In the genomic region with DNA sequence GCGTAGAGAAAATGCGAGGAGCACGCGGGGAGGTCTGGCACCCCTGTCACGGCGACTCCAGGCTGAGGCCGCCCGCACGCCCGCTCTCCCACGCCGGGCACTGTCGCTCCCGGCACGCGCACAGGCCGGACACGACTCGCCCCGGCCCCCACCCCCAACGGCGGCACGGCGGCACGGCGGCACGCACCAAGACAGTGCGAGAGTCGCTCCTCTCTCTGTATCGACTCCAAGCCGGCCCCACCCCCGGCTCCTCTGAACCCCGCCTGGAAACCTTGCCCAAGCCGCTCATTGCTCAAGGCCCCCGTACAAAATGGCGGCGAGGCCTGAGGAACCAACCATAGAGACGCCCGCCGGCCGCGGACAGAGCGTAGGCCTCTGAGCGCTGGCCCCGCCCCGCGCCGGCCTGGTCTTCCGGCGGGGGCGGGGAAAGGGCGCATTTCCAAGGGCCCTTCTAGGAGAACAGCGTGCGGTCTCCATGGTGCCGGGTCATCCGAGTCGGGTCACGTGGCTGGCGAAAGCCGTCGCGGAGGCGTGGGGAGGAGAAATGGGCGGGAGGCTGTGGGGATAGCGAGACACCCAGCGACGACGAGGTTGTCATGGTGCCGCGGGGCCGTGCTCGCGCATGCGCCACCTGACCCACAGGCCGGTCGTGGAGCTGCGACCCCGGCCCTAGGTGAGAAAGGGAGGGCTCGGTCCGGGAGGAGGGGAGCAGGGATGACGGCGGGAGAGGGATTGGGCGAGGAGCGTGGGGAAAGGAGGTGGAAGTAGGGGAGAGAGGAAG, we compare ENCODE assay signal across 8 cellular contexts. TPM values are rescaled to one million over a fixed set of nuclear protein-coding genes. Genes with fewer than 3 reads are reported as not detected.
DNase-seq lines count a peak whose midpoint lies in the region; ATAC-seq and TF ChIP-seq lines count a peak whose summit lies in the region.

A gene with protein sequence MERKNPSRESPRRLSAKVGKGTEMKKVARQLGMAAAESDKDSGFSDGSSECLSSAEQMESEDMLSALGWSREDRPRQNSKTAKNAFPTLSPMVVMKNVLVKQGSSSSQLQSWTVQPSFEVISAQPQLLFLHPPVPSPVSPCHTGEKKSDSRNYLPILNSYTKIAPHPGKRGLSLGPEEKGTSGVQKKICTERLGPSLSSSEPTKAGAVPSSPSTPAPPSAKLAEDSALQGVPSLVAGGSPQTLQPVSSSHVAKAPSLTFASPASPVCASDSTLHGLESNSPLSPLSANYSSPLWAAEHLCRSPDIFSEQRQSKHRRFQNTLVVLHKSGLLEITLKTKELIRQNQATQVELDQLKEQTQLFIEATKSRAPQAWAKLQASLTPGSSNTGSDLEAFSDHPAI (plus strand): TSS at position 570 of the 781 bp plus-strand sequence. CDS start 7,451 bp downstream, outside the sequence.

- H3K9ac ChIP-seq in SK-N-SH = peak within 1 kb of the TSS; percentile 94

- peaks cover 50% of the 10 kb centered on the region for H3K79me2 ChIP-seq in SK-N-SH (ENCODE audit: insufficient read depth)

- no peaks in the 10 kb centered on the region for H3K27me3 ChIP-seq in SK-N-SH (ENCODE audit: insufficient read depth)

- POLR2A ChIA-PET in SK-N-SH (lab: Yijun Ruan, JAX) = interaction anchor here (0.6 to 0.9 kb wide), 3 partner anchors 17 to 249 kb away, joined by 3 read pairs; no protein-coding TSS in a partner anchor

- peak within 1 kb of the TSS; percentile 88 to 90 for H3K27ac ChIP-seq in SK-N-SH (ENCODE audit: low read depth in 2 of 2, low read length in 1 of 2)

- no peaks in the 10 kb centered on the region for H3K9me3 ChIP-seq in SK-N-SH

- H4K20me1 ChIP-seq in SK-N-SH (ENCODE audit: insufficient read depth) = no peaks in the 10 kb centered on the region

- H3K9me2 ChIP-seq in SK-N-SH = no peaks in the 10 kb centered on the region

- no peaks in the 10 kb centered on the region for H3K36me3 ChIP-seq in SK-N-SH (replicated peaks in 1 of 2; ENCODE audit: control insufficient read depth in 1 of 2, insufficient read depth in 2 of 2, low read length in 1 of 2)

- peak within 1 kb of the TSS; percentile 64 to 94 for H3K4me3 ChIP-seq in SK-N-SH (ENCODE audit: low read depth in 2 of 2, low read length in 1 of 2)

- peaks cover 11 to 16% of the 10 kb centered on the region in 2 experiments for H3K4me1 ChIP-seq in SK-N-SH (ENCODE audit: control insufficient read depth in 1 of 2, insufficient read depth in 2 of 2, low read depth in 1 of 2, low read length in 1 of 2)

- DNase-seq in GM04504 (ENCODE audit: low read depth) (peak; percentile 98), NCI-H1048 (lab: John Stamatoyannopoulos, UW) (peak; percentile 96), SK-N-SH (peak; percentile 98), germinal center (ENCODE audit: low spot score) (peak; percentile 97), non-pigmented ciliary epithelial cell (ENCODE audit: low read depth) (peak; percentile 91), superior temporal gyrus (ENCODE audit: extremely low spot score) (peak; percentile 99)
- peak; percentile 99 for DNase-seq in activated naive CD4-positive, alpha-beta T cell treated with anti-CD3 and anti-CD28 coated beads, Interleukin-2, amount 50 U/mL, for 16 hours

- H3K4me2 ChIP-seq in SK-N-SH = peak within 1 kb of the TSS; percentile 89

- H3F3A ChIP-seq in SK-N-SH (replicated peaks; ENCODE audit: insufficient read depth) = peaks cover 21% of the 10 kb centered on the region

- TF ChIP-seq EP300 in SK-N-SH (IDR thresholded peaks at IDR 0.05; ENCODE audit: borderline replicate concordance in 1 of 2, low read depth in 1 of 2, low read length in 1 of 2) = peak; percentile 43 to 67; a peak in 3 of 4 replicates

- H2AFZ ChIP-seq in SK-N-SH (ENCODE audit: low read depth) = peak within 1 kb of the TSS; percentile 92

- under 1% methylated on average over 38 of the region's 84 CpGs for WGBS in SK-N-SH (ENCODE audit: low lambda C conversion rate)

- CTCF ChIA-PET in SK-N-SH (lab: Yijun Ruan, JAX) = interaction anchor here (0.7 to 17.4 kb wide), 14 partner anchors 14 to 388 kb away, joined by 3 to 309 read pairs (median 8); no protein-coding TSS in a partner anchor

- peak; percentile 88 for ATAC-seq in HG02571 (IDR thresholded peaks at IDR 0.05; ENCODE audit: unreplicated experiment)

- TF ChIP-seq RAD21 in SK-N-SH (IDR thresholded peaks at IDR 0.05; ENCODE audit: low read length) = no peak

- TF ChIP-seq CTCF in SK-N-SH (IDR thresholded peaks at IDR 0.05) = no peak

TF ChIP-seq in SK-N-SH, 30 proteins besides CTCF, POLR2A, EP300 and RAD21 (continues in another document):
- TF ChIP-seq GABPA (IDR thresholded peaks at IDR 0.05; ENCODE audit: low read depth) (peak; percentile 83), JUND (IDR thresholded peaks at IDR 0.05) (no peak), TEAD4 (IDR thresholded peaks at IDR 0.05; ENCODE audit: borderline replicate concordance, insufficient read depth) (0 out of 2 replicates have a peak, but pooled peaks have one; percentile 40), FOSL2 (IDR thresholded peaks at IDR 0.05; ENCODE audit: borderline replicate concordance, low read depth) (no peak), GATA2 (CRISPR knock-in tag; IDR thresholded peaks at IDR 0.05) (no peak), RCOR1 (IDR thresholded peaks at IDR 0.05; ENCODE audit: low read length) (no peak), FOXJ3 (CRISPR knock-in tag; IDR thresholded peaks at IDR 0.05) (0 out of 2 replicates have a peak, but pooled peaks have one; percentile 31), EZH2phosphoT487 (IDR thresholded peaks at IDR 0.05; ENCODE audit: borderline replicate concordance, low read depth) (no peak), MEF2A (IDR thresholded peaks at IDR 0.05; ENCODE audit: borderline replicate concordance, low read depth) (no peak), TCF12 (IDR thresholded peaks at IDR 0.05) (peak; percentile 24; the same call in 1 of the 2 replicates), ELF1 (IDR thresholded peaks at IDR 0.05) (peak; percentile 82), TAF1 (IDR thresholded peaks at IDR 0.05; ENCODE audit: borderline replicate concordance, low read depth, low read length) (peak; percentile 61), NFIC (IDR thresholded peaks at IDR 0.05; ENCODE audit: borderline replicate concordance) (peak; percentile 73; the same call in 1 of the 2 replicates), NRF1 (IDR thresholded peaks at IDR 0.05; ENCODE audit: low read depth, low read length) (peak; percentile 94), YY1 (IDR thresholded peaks at IDR 0.05; ENCODE audit: low read depth) (peak; percentile 95), SIN3A (IDR thresholded peaks at IDR 0.05; ENCODE audit: borderline replicate concordance, low read depth, low read length) (peak; percentile 87; the same call in 1 of the 2 replicates)
- TF ChIP-seq, protein P1, sequence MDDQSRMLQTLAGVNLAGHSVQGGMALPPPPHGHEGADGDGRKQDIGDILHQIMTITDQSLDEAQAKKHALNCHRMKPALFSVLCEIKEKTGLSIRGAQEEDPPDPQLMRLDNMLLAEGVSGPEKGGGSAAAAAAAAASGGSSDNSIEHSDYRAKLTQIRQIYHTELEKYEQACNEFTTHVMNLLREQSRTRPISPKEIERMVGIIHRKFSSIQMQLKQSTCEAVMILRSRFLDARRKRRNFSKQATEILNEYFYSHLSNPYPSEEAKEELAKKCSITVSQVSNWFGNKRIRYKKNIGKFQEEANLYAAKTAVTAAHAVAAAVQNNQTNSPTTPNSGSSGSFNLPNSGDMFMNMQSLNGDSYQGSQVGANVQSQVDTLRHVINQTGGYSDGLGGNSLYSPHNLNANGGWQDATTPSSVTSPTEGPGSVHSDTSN (IDR thresholded peaks at IDR 0.05) = peak; percentile 30; the same call in 1 of the 2 replicates
- TF ChIP-seq, protein P2, sequence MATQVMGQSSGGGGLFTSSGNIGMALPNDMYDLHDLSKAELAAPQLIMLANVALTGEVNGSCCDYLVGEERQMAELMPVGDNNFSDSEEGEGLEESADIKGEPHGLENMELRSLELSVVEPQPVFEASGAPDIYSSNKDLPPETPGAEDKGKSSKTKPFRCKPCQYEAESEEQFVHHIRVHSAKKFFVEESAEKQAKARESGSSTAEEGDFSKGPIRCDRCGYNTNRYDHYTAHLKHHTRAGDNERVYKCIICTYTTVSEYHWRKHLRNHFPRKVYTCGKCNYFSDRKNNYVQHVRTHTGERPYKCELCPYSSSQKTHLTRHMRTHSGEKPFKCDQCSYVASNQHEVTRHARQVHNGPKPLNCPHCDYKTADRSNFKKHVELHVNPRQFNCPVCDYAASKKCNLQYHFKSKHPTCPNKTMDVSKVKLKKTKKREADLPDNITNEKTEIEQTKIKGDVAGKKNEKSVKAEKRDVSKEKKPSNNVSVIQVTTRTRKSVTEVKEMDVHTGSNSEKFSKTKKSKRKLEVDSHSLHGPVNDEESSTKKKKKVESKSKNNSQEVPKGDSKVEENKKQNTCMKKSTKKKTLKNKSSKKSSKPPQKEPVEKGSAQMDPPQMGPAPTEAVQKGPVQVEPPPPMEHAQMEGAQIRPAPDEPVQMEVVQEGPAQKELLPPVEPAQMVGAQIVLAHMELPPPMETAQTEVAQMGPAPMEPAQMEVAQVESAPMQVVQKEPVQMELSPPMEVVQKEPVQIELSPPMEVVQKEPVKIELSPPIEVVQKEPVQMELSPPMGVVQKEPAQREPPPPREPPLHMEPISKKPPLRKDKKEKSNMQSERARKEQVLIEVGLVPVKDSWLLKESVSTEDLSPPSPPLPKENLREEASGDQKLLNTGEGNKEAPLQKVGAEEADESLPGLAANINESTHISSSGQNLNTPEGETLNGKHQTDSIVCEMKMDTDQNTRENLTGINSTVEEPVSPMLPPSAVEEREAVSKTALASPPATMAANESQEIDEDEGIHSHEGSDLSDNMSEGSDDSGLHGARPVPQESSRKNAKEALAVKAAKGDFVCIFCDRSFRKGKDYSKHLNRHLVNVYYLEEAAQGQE (IDR thresholded peaks at IDR 0.05; ENCODE audit: low read depth, low read length) = peak; percentile 47; the same call in 1 of the 2 replicates
- TF ChIP-seq, protein P3, sequence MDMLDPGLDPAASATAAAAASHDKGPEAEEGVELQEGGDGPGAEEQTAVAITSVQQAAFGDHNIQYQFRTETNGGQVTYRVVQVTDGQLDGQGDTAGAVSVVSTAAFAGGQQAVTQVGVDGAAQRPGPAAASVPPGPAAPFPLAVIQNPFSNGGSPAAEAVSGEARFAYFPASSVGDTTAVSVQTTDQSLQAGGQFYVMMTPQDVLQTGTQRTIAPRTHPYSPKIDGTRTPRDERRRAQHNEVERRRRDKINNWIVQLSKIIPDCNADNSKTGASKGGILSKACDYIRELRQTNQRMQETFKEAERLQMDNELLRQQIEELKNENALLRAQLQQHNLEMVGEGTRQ (IDR thresholded peaks at IDR 0.05; ENCODE audit: borderline replicate concordance, low read depth, low read length) = peak; percentile 86
- TF ChIP-seq, protein P4, sequence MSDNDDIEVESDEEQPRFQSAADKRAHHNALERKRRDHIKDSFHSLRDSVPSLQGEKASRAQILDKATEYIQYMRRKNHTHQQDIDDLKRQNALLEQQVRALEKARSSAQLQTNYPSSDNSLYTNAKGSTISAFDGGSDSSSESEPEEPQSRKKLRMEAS (IDR thresholded peaks at IDR 0.05; ENCODE audit: low read depth) = peak; percentile 83

RNA-seq across cellular contexts. Expression of the gene that starts here (rescaled TPM):
- 6.5 and 9.6 TPM in 2 replicates for polyA plus RNA-seq in SK-N-SH (2012; rRNA removed)
- 8.0 and 8.5 TPM in 2 replicates for polyA plus RNA-seq in SK-N-SH (2012; cell fraction: cytosol; rRNA removed)
- polyA plus RNA-seq in SK-N-SH (2012; cell fraction: nucleus; rRNA removed) = 8.3 and 10.3 TPM in 2 replicates

Comparison
In these comparisons a context has a peak if more than half of its experiments do, and no peak if none do; other contexts are left out.
1. Peak in every context shown above with its lines: DNase-seq, ATAC-seq, H3K4me3 ChIP-seq and H3K27ac ChIP-seq.